Comparison of ENCODE assay signal across 8 cellular contexts in the genomic region with DNA sequence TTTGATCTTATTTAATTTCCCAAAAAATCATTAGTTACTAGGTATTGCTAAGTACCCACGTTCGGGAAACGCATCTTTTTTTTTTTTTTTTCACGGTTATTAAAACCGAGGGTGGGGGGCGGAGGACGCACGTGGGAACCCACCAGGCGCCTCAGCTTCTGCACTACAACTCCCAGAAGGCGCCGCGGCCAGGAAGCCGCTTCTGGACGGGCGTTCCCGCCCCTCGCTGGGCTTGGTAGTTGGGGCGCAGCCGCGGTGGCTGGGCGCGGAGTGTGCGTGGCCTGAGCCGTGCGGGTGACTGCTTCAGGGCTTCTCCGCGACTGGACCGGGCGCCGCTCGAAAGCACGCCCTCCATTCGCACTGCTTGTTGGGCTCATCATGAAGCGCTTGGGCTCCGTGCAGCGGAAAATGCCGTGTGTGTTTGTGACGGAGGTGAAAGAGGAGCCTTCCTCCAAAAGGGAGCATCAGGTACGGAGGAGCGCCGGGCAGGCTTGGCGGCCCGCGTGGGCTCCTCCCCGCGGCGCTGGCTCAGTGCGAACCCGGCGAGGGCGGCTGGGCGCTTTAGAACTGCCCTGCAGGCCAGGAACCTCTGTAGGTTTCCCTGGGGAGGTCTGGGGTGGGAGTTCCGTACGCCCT. TPM values are rescaled to one million over a fixed set of nuclear protein-coding genes. Genes with fewer than 3 reads are reported as not detected.
DNase-seq lines count a peak whose midpoint lies in the region; ATAC-seq, FAIRE-seq and TF ChIP-seq lines count a peak whose summit lies in the region.

No MANE protein-coding gene starts in this region.

- H3K4me3 ChIP-seq in BLaER1 treated with 17β-estradiol and CSF1 and Interleukin-3, amounts not matched to agents 10 nM and 100 nM, result peak overlapping the region; percentile 70 to 98 (median 86)
- peak overlapping the region; percentile 66 to 86 (median 85) for H3K4me3 ChIP-seq in HepG2 (replicated peaks in 1 of 3; ENCODE audit: insufficient read depth in 1 of 3, low read depth in 2 of 3, low read length in 3 of 3)

- H3K27me3 Mint-ChIP-seq in activated CD4-positive, alpha-beta T cell treated with anti-CD3 and anti-CD28 coated beads, Interleukin-2, amount 10 ng/mL, durations not matched to agents 24 days and 14 days, result no peaks in the 10 kb centered on the region
- H3K27me3 Mint-ChIP-seq in dendritic cell treated with granulocyte-macrophage colony-stimulating factor and Interleukin-4, amounts not matched to agents 40 ng/mL and 50 ng/mL, for 4 days, result no peaks in the 10 kb centered on the region

- peak; percentile 92 to 99 for TF ChIP-seq POLR2A in HepG2 (IDR thresholded peaks at IDR 0.05; ENCODE audit: insufficient read depth in 1 of 2, low read depth in 2 of 2, low read length in 2 of 2)

- peaks cover 15 to 21% (median 17%) of the 10 kb centered on the region in 11 experiments; a peak in 20 of 22 replicates for H3K9me3 ChIP-seq in BLaER1 treated with 17β-estradiol and CSF1 and Interleukin-3, amounts not matched to agents 10 nM and 100 nM (replicated peaks in 1 of 11)
- no peaks in the 10 kb centered on the region for H3K9me3 ChIP-seq in HepG2 (ENCODE audit: low read length)

- peak overlapping the region; percentile 84 to 95 (median 91) for H3K4me2 ChIP-seq in BLaER1 treated with 17β-estradiol and CSF1 and Interleukin-3, amounts not matched to agents 10 nM and 100 nM
- H3K4me2 ChIP-seq in HepG2 (ENCODE audit: low read depth, low read length), result peak overlapping the region; percentile 83

- intact Hi-C loops in activated CD4-positive, alpha-beta T cell treated with anti-CD3 and anti-CD28 coated beads, Interleukin-2, amount 10 ng/mL, durations not matched to agents 24 days and 14 days (cut with micrococcal nuclease), result loop anchor here (1.0 to 10.0 kb wide), 4 partner anchors 107 to 1489 kb away; a partner anchor contains a TSS
- intact Hi-C loops in dendritic cell treated with granulocyte-macrophage colony-stimulating factor and Interleukin-4, amounts not matched to agents 40 ng/mL and 50 ng/mL, for 4 days (cut with micrococcal nuclease), result loop anchor here (1.0 kb wide), 1 partner anchor 107 kb away; a partner anchor contains a TSS
- intact Hi-C loops in HepG2 (cut with micrococcal nuclease; ENCODE audit: unreplicated experiment), result loop anchor here (5.0 kb wide), 1 partner anchor 107 kb away; a partner anchor contains a TSS

- no peak for TF ChIP-seq EP300 in HepG2 (IDR thresholded peaks at IDR 0.05; ENCODE audit: low read depth in 2 of 2, low read length in 2 of 2)
- TF ChIP-seq EP300 in HepG2 (CRISPR knock-in tag; IDR thresholded peaks at IDR 0.05; ENCODE audit: borderline replicate concordance), result no peak

- CTCF ChIA-PET in HepG2 (lab: Yijun Ruan, JAX; ENCODE audit: low intra/inter-chr PET ratio, low total read pairs), result no interaction called here

- in situ Hi-C loops in HepG2 (cut with HindIII; ENCODE audit: extremely low pct_ligation_motif_present, low pct_unique_long_range_greater_than_20kb), result no loop called here

- no peak for TF ChIP-seq RAD21 in HepG2 (CRISPR knock-in tag; IDR thresholded peaks at IDR 0.05)

- H4K20me1 ChIP-seq in BLaER1 treated with 17β-estradiol and CSF1 and Interleukin-3, amounts not matched to agents 10 nM and 100 nM, result peaks cover 0 to 47% (median 21%) of the 10 kb centered on the region in 11 experiments; a peak in 13 of 22 replicates
- no peaks in the 10 kb centered on the region for H4K20me1 ChIP-seq in HepG2 (ENCODE audit: insufficient read depth, low read length)

- H3K36me3 ChIP-seq in BLaER1 treated with 17β-estradiol and CSF1 and Interleukin-3, amounts not matched to agents 10 nM and 100 nM, result peaks cover 0 to 34% (median 2%) of the 10 kb centered on the region in 11 experiments; a peak in 10 of 22 replicates
- no peaks in the 10 kb centered on the region for H3K36me3 ChIP-seq in HepG2 (replicated peaks in 1 of 2; ENCODE audit: control insufficient read depth in 1 of 2, insufficient read depth in 2 of 2, low read length in 2 of 2)

- peaks cover 17% of the 10 kb centered on the region for H3K36me3 Mint-ChIP-seq in activated CD4-positive, alpha-beta T cell treated with anti-CD3 and anti-CD28 coated beads, Interleukin-2, amount 10 ng/mL, durations not matched to agents 24 days and 14 days (ENCODE audit: low read depth)
- H3K36me3 Mint-ChIP-seq in dendritic cell treated with granulocyte-macrophage colony-stimulating factor and Interleukin-4, amounts not matched to agents 40 ng/mL and 50 ng/mL, for 4 days (ENCODE audit: low read depth), result peaks cover 6% of the 10 kb centered on the region

- H3K9me3 Mint-ChIP-seq in activated CD4-positive, alpha-beta T cell treated with anti-CD3 and anti-CD28 coated beads, Interleukin-2, amount 10 ng/mL, durations not matched to agents 24 days and 14 days, result no peaks in the 10 kb centered on the region
- H3K9me3 Mint-ChIP-seq in dendritic cell treated with granulocyte-macrophage colony-stimulating factor and Interleukin-4, amounts not matched to agents 40 ng/mL and 50 ng/mL, for 4 days, result peaks cover 9% of the 10 kb centered on the region

- peaks cover 40% of the 10 kb centered on the region for H3K4me1 Mint-ChIP-seq in activated CD4-positive, alpha-beta T cell treated with anti-CD3 and anti-CD28 coated beads, Interleukin-2, amount 10 ng/mL, durations not matched to agents 24 days and 14 days
- peaks cover 10% of the 10 kb centered on the region for H3K4me1 Mint-ChIP-seq in dendritic cell treated with granulocyte-macrophage colony-stimulating factor and Interleukin-4, amounts not matched to agents 40 ng/mL and 50 ng/mL, for 4 days (ENCODE audit: low read depth)

- TF ChIP-seq CTCF in HepG2 (CRISPR knock-in tag; IDR thresholded peaks at IDR 0.05), result no peak

- DNase-seq in NCI-H526 (lab: John Stamatoyannopoulos, UW), result peak; percentile 57 to 93
- peak; percentile 97 for DNase-seq in activated CD4-positive, alpha-beta T cell treated with anti-CD3 and anti-CD28 coated beads, Interleukin-2, amount 10 ng/mL, durations not matched to agents 24 days and 14 days
- peak; percentile 75 for DNase-seq in HepG2 (ENCODE audit: low spot score)
- DNase-seq in stimulated activated CD4-positive, alpha-beta T cell treated with anti-CD3 and anti-CD28 coated beads, Interleukin-2, amount 100 ng/mL, for 48 hours, result peak; percentile 81 to 82

- H3K4me3 Mint-ChIP-seq in activated CD4-positive, alpha-beta T cell treated with anti-CD3 and anti-CD28 coated beads, Interleukin-2, amount 10 ng/mL, durations not matched to agents 24 days and 14 days, result peak overlapping the region; percentile 99
- H3K4me3 Mint-ChIP-seq in dendritic cell treated with granulocyte-macrophage colony-stimulating factor and Interleukin-4, amounts not matched to agents 40 ng/mL and 50 ng/mL, for 4 days, result peak overlapping the region; percentile 99

- POLR2A ChIA-PET in HepG2 (lab: Yijun Ruan, JAX), result interaction anchor here (0.8 to 1.6 kb wide), 2 partner anchors 16 to 106 kb away, joined by 3 to 4 read pairs; a partner anchor contains a TSS

- under 1% methylated on average over 20 of the region's 54 CpGs for WGBS in HepG2 (ENCODE audit: low lambda C conversion rate)

- ATAC-seq in GM19328 (IDR thresholded peaks at IDR 0.05; ENCODE audit: unreplicated experiment) (peak; percentile 100), HG03469 (IDR thresholded peaks at IDR 0.05; ENCODE audit: unreplicated experiment) (peak; percentile 99), HepG2 (peak; percentile 100)

- peak overlapping the region; percentile 51 for H2AFZ ChIP-seq in HepG2 (ENCODE audit: low read length)

- peak overlapping the region; percentile 98 for H3K27ac Mint-ChIP-seq in activated CD4-positive, alpha-beta T cell treated with anti-CD3 and anti-CD28 coated beads, Interleukin-2, amount 10 ng/mL, durations not matched to agents 24 days and 14 days
- peak overlapping the region; percentile 87 for H3K27ac Mint-ChIP-seq in dendritic cell treated with granulocyte-macrophage colony-stimulating factor and Interleukin-4, amounts not matched to agents 40 ng/mL and 50 ng/mL, for 4 days

- FAIRE-seq in HepG2 (lab: Jason Lieb, UNC), result peak; percentile 42

- H3K9ac ChIP-seq in BLaER1 treated with 17β-estradiol and CSF1 and Interleukin-3, amounts not matched to agents 10 nM and 100 nM, result peak overlapping the region; percentile 78 to 93 (median 87)
- peak overlapping the region; percentile 78 for H3K9ac ChIP-seq in HepG2 (ENCODE audit: insufficient read depth, low read depth, low read length)

- H3K27ac ChIP-seq in BLaER1 treated with 17β-estradiol and CSF1 and Interleukin-3, amounts not matched to agents 10 nM and 100 nM, result peak overlapping the region; percentile 52 to 84 (median 78); a peak in 21 of 22 replicates
- H3K27ac ChIP-seq in HepG2 (ENCODE audit: extremely low read length, insufficient read depth, low read length), result peak overlapping the region; percentile 54

- BruUV-seq in HepG2 (replicated peaks; lab: Mats Ljungman, UMichigan), result no TSS peak

- peaks cover 19 to 31% (median 22%) of the 10 kb centered on the region in 10 experiments for H3K4me1 ChIP-seq in BLaER1 treated with 17β-estradiol and CSF1 and Interleukin-3, amounts not matched to agents 10 nM and 100 nM
- peaks cover 31% of the 10 kb centered on the region for H3K4me1 ChIP-seq in HepG2 (ENCODE audit: insufficient read depth, low read length)

- H3K27me3 ChIP-seq in BLaER1 treated with 17β-estradiol and CSF1 and Interleukin-3, amounts not matched to agents 10 nM and 100 nM, result no peaks in the 10 kb centered on the region
- H3K27me3 ChIP-seq in HepG2 (ENCODE audit: control insufficient read depth in 1 of 2, insufficient read depth in 2 of 2, low read length in 2 of 2), result no peaks in the 10 kb centered on the region; a peak in 1 of 5 replicates

- H3K79me2 ChIP-seq in HepG2 (ENCODE audit: insufficient read depth, low read length), result peaks cover 25% of the 10 kb centered on the region

RNA-seq across cellular contexts. Expression of a gene that starts 6.2 kb away (rescaled TPM):
- not detected in 2 replicates for total RNA-seq in activated CD4-positive, alpha-beta T cell treated with anti-CD3 and anti-CD28 coated beads, Interleukin-2, amount 10 ng/mL, durations not matched to agents 24 days and 14 days
- total RNA-seq in HepG2 (2016; rRNA removed; fragmentation: Illumina TruSeq; extraction: Trizol), result not detected in 2 replicates
- not detected in 2 replicates for total RNA-seq in HepG2 (2016; cell fraction: cytosol; rRNA removed; fragmentation: Illumina TruSeq; extraction: Trizol; ENCODE audit: low read depth)
- total RNA-seq in HepG2 (2016; cell fraction: insoluble cytoplasmic fraction; rRNA removed; fragmentation: Illumina TruSeq; extraction: Trizol), result 0.06 TPM in 1 of 2 replicates, not detected in the other
- total RNA-seq in HepG2 (2016; cell fraction: membrane; rRNA removed; fragmentation: Illumina TruSeq; extraction: Trizol), result not detected in 2 replicates
- total RNA-seq in HepG2 (2016; cell fraction: nucleus; rRNA removed; fragmentation: Illumina TruSeq; extraction: Trizol), result not detected in 2 replicates
- 0.13 TPM in 1 of 2 replicates, not detected in the other for polyA plus RNA-seq in HepG2 (2011; rRNA removed)
- polyA plus RNA-seq in HepG2 (2011; cell fraction: cytosol; rRNA removed), result not detected in 2 replicates
- polyA plus RNA-seq in HepG2 (2011; cell fraction: nucleus; rRNA removed), result not detected in 2 replicates
- not detected in 2 replicates for polyA plus RNA-seq in HepG2 (2012)
- not detected in 2 replicates for polyA plus RNA-seq in HepG2 (2016; cell fraction: cytosol; fragmentation: Illumina TruSeq; extraction: Trizol; ENCODE audit: low read depth)
- not detected in 2 replicates for polyA plus RNA-seq in HepG2 (2016; cell fraction: insoluble cytoplasmic fraction; fragmentation: Illumina TruSeq; extraction: Trizol; ENCODE audit: low read depth)
- polyA plus RNA-seq in HepG2 (2016; cell fraction: membrane; fragmentation: Illumina TruSeq; extraction: Trizol; ENCODE audit: low read depth), result not detected in 2 replicates
- polyA plus RNA-seq in HepG2 (2016; cell fraction: nucleus; fragmentation: Illumina TruSeq; extraction: Trizol; ENCODE audit: insufficient read depth, low read depth), result not detected in 2 replicates
- not detected in 2 replicates for polyA minus RNA-seq in HepG2 (2011; rRNA and poly(A)+ RNA removed; ENCODE audit: low replicate concordance)
- not detected in 2 replicates for polyA minus RNA-seq in HepG2 (2011; cell fraction: cytosol; rRNA and poly(A)+ RNA removed)
- not detected in 2 replicates for polyA minus RNA-seq in HepG2 (2011; cell fraction: nucleus; rRNA and poly(A)+ RNA removed)

Comparison
In these comparisons a context has a peak if more than half of its experiments do, and no peak if none do; other contexts are left out.
1. Peak in every context shown above with its lines: DNase-seq, ATAC-seq, H3K4me3 ChIP-seq and H3K27ac ChIP-seq.